In the genomic region with DNA sequence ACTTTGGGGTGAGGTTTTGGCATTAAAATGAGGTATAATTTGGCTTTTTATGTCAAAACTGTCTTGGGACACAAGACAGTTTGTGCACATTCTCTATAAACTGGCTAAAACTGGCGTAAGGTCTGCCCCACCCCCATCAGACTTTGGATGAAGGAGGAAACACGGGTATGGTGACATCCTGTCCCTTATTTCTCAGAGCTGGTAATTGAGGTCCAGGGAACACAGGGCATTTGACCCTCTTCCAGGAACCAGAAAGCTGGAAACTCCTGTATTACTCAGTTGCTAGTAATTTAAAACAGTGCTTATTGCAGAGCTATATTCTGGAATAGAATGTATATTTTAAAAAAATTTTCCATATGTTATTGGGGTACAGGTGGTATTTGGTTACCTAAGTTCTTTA, we compare ENCODE assay signal across 39 cellular contexts.
"Had no signal": no experiment of that assay in that cellular context is flagged by ENCODE, and none has a peak within 500 bp of the region (broad histone marks: within the 10 kb centered on the region; RNA-seq: fewer than 3 reads in every experiment).

No MANE protein-coding gene starts in this region.

- H3K9me3 ChIP-seq: adrenal gland, ascending aorta, body of pancreas, breast epithelium had no signal

- H3K4me3 ChIP-seq: adrenal gland, ascending aorta, body of pancreas, breast epithelium, cardiac muscle cell had no signal

- ATAC-seq: activated naive CD4-positive, alpha-beta T cell treated with anti-CD3 and anti-CD28 coated beads, Interleukin-2, amount 50 U/mL, for 72 hours; activated naive CD8-positive, alpha-beta T cell treated with anti-CD3 and anti-CD28 coated beads, Interleukin-2, amount 50 U/mL, for 24 hours; activated T-cell treated with anti-CD3 and anti-CD28 coated beads, Interleukin-2, amount 50 U/mL, for 4 hours; activated T-cell treated with anti-CD3 and anti-CD28 coated beads, Interleukin-2, amount 50 U/mL, for 72 hours; activated T-helper 17 cell treated with anti-CD3 and anti-CD28 coated beads, Interleukin-2, amount 50 U/mL, for 72 hours; body of pancreas had no signal

- H3K27me3 ChIP-seq: adrenal gland, ascending aorta, body of pancreas, brain microvascular endothelial cell, cardiac muscle cell had no signal

- FAIRE-seq: bronchial epithelial cell had no signal

- DNase-seq: activated effector memory CD4-positive, alpha-beta T cell treated with anti-CD3 and anti-CD28 coated beads, Interleukin-2, amount 50 U/mL, for 16 hours; activated effector memory CD4-positive, alpha-beta T cell treated with Interleukin-2 at 50 U/mL for 16 hours; activated gamma-delta T cell; activated gamma-delta T cell treated with Interleukin-2 at 50 U/mL for 16 hours; activated naive CD4-positive, alpha-beta T cell; activated naive CD4-positive, alpha-beta T cell treated with anti-CD3 and anti-CD28 coated beads for 36 hours; activated naive CD4-positive, alpha-beta T cell treated with anti-CD3 and anti-CD28 coated beads, Interleukin-2, amount 10 ng/mL, durations not matched to agents 7 days and 5 days; activated naive CD4-positive, alpha-beta T cell treated with anti-CD3 and anti-CD28 coated beads, Interleukin-2, amount 50 U/mL, for 16 hours; activated naive CD4-positive, alpha-beta T cell treated with Interleukin-2 at 50 U/mL for 16 hours; activated naive CD8-positive, alpha-beta T cell treated with anti-CD3 and anti-CD28 coated beads for 36 hours; activated naive CD8-positive, alpha-beta T cell treated with anti-CD3 and anti-CD28 coated beads, Interleukin-2, amount 10 ng/mL, durations not matched to agents 7 days and 5 days; activated naive CD8-positive, alpha-beta T cell treated with anti-CD3 and anti-CD28 coated beads, Interleukin-2, amount 50 U/mL, for 24 hours; activated T-cell treated with anti-CD3 and anti-CD28 coated beads, Interleukin-2, amount 50 U/mL, for 1 hour; activated T-cell treated with anti-CD3 and anti-CD28 coated beads, Interleukin-2, amount 50 U/mL, for 24 hours; activated T-cell treated with anti-CD3 and anti-CD28 coated beads, Interleukin-2, amount 50 U/mL, for 4 hours; activated T-cell treated with anti-CD3 and anti-CD28 coated beads, Interleukin-2, amount 50 U/mL, for 48 hours; activated T-cell treated with anti-CD3 and anti-CD28 coated beads, Interleukin-2, amount 50 U/mL, for 72 hours; adrenal gland; amniotic stem cell; amygdala; anterior cingulate cortex; aorta; body of pancreas; brain microvascular endothelial cell; caudate nucleus; central memory CD4-positive, alpha-beta T cell; cerebellar nuclear complex had no signal

- H3K4me3 Mint-ChIP-seq: activated naive CD4-positive, alpha-beta T cell treated with anti-CD3 and anti-CD28 coated beads for 36 hours; activated naive CD4-positive, alpha-beta T cell treated with anti-CD3 and anti-CD28 coated beads, Interleukin-2, amount 10 ng/mL, durations not matched to agents 7 days and 5 days; activated naive CD4-positive, alpha-beta T cell treated with anti-CD3 and anti-CD28 coated beads, Interleukin-2, amount 50 U/mL, for 24 hours; activated naive CD8-positive, alpha-beta T cell; activated naive CD8-positive, alpha-beta T cell treated with anti-CD3 and anti-CD28 coated beads for 36 hours; activated naive CD8-positive, alpha-beta T cell treated with anti-CD3 and anti-CD28 coated beads, Interleukin-2, amount 10 ng/mL, durations not matched to agents 7 days and 5 days; activated naive CD8-positive, alpha-beta T cell treated with anti-CD3 and anti-CD28 coated beads, Interleukin-2, amount 50 U/mL, for 24 hours; activated T-cell treated with anti-CD3 and anti-CD28 coated beads, Interleukin-2, amount 50 U/mL, for 24 hours; activated T-cell treated with anti-CD3 and anti-CD28 coated beads, Interleukin-2, amount 50 U/mL, for 4 hours; activated T-cell treated with anti-CD3 and anti-CD28 coated beads, Interleukin-2, amount 50 U/mL, for 72 hours; activated T-helper 1 cell treated with anti-CD3 and anti-CD28 coated beads, Interleukin-12 subunit alpha, Interleukin-12 subunit beta, Interleukin-2, Interleukin-4 antibody, amounts not matched to agents 30 ng/mL and 10 ng/mL and 1 ng/mL, durations not matched to agents 14 hours and 24 hours and 36 hours; activated T-helper 17 cell treated with anti-CD3 and anti-CD28 coated beads, Interleukin-2, amount 50 U/mL, for 72 hours; brain; central memory CD8-positive, alpha-beta T cell had no signal

- H3K9me3 Mint-ChIP-seq: activated naive CD4-positive, alpha-beta T cell treated with anti-CD3 and anti-CD28 coated beads for 36 hours; activated naive CD4-positive, alpha-beta T cell treated with anti-CD3 and anti-CD28 coated beads, Interleukin-2, amount 10 ng/mL, durations not matched to agents 7 days and 5 days; activated naive CD4-positive, alpha-beta T cell treated with anti-CD3 and anti-CD28 coated beads, Interleukin-2, amount 50 U/mL, for 24 hours; activated naive CD4-positive, alpha-beta T cell treated with anti-CD3 and anti-CD28 coated beads, Interleukin-2, amount 50 U/mL, for 72 hours; activated naive CD8-positive, alpha-beta T cell treated with anti-CD3 and anti-CD28 coated beads for 36 hours; activated naive CD8-positive, alpha-beta T cell treated with anti-CD3 and anti-CD28 coated beads, Interleukin-2, amount 10 ng/mL, durations not matched to agents 7 days and 5 days; activated naive CD8-positive, alpha-beta T cell treated with anti-CD3 and anti-CD28 coated beads, Interleukin-2, amount 50 U/mL, for 24 hours; activated T-cell treated with anti-CD3 and anti-CD28 coated beads, Interleukin-2, amount 50 U/mL, for 24 hours; activated T-cell treated with anti-CD3 and anti-CD28 coated beads, Interleukin-2, amount 50 U/mL, for 4 hours; activated T-helper 1 cell treated with anti-CD3 and anti-CD28 coated beads, Interleukin-12 subunit alpha, Interleukin-12 subunit beta, Interleukin-2, Interleukin-4 antibody, amounts not matched to agents 30 ng/mL and 10 ng/mL and 1 ng/mL, durations not matched to agents 14 hours and 24 hours and 36 hours; activated T-helper 17 cell treated with anti-CD3 and anti-CD28 coated beads, Interleukin-2, amount 50 U/mL, for 72 hours; activated T-helper 2 cell treated with anti-CD3 and anti-CD28 coated beads, Interferon-gamma antibody, Interleukin-2, Interleukin-4, amounts not matched to agents 10 μg/mL and 5 μg/mL and 100 μg/mL, durations not matched to agents 14 hours and 24 hours and 36 hours; brain; central memory CD8-positive, alpha-beta T cell had no signal

- H3K36me3 Mint-ChIP-seq: activated naive CD4-positive, alpha-beta T cell treated with anti-CD3 and anti-CD28 coated beads, Interleukin-2, amount 10 ng/mL, durations not matched to agents 7 days and 5 days; activated naive CD4-positive, alpha-beta T cell treated with anti-CD3 and anti-CD28 coated beads, Interleukin-2, amount 50 U/mL, for 24 hours; activated naive CD4-positive, alpha-beta T cell treated with anti-CD3 and anti-CD28 coated beads, Interleukin-2, amount 50 U/mL, for 72 hours; activated naive CD8-positive, alpha-beta T cell; activated naive CD8-positive, alpha-beta T cell treated with anti-CD3 and anti-CD28 coated beads for 36 hours; activated naive CD8-positive, alpha-beta T cell treated with anti-CD3 and anti-CD28 coated beads, Interleukin-2, amount 10 ng/mL, durations not matched to agents 7 days and 5 days; brain had no signal

- H3K27ac Mint-ChIP-seq: activated naive CD4-positive, alpha-beta T cell treated with anti-CD3 and anti-CD28 coated beads for 36 hours; activated naive CD4-positive, alpha-beta T cell treated with anti-CD3 and anti-CD28 coated beads, Interleukin-2, amount 10 ng/mL, durations not matched to agents 7 days and 5 days; activated naive CD4-positive, alpha-beta T cell treated with anti-CD3 and anti-CD28 coated beads, Interleukin-2, amount 50 U/mL, for 24 hours; activated naive CD4-positive, alpha-beta T cell treated with anti-CD3 and anti-CD28 coated beads, Interleukin-2, amount 50 U/mL, for 72 hours; activated naive CD8-positive, alpha-beta T cell; activated naive CD8-positive, alpha-beta T cell treated with anti-CD3 and anti-CD28 coated beads for 36 hours; activated naive CD8-positive, alpha-beta T cell treated with anti-CD3 and anti-CD28 coated beads, Interleukin-2, amount 10 ng/mL, durations not matched to agents 7 days and 5 days; activated naive CD8-positive, alpha-beta T cell treated with anti-CD3 and anti-CD28 coated beads, Interleukin-2, amount 50 U/mL, for 24 hours; activated T-cell treated with anti-CD3 and anti-CD28 coated beads, Interleukin-2, amount 50 U/mL, for 24 hours; activated T-cell treated with anti-CD3 and anti-CD28 coated beads, Interleukin-2, amount 50 U/mL, for 72 hours; activated T-helper 1 cell treated with anti-CD3 and anti-CD28 coated beads, Interleukin-12 subunit alpha, Interleukin-12 subunit beta, Interleukin-2, Interleukin-4 antibody, amounts not matched to agents 30 ng/mL and 10 ng/mL and 1 ng/mL, durations not matched to agents 14 hours and 24 hours and 36 hours; activated T-helper 17 cell treated with anti-CD3 and anti-CD28 coated beads, Interleukin-2, amount 50 U/mL, for 72 hours; activated T-helper 2 cell treated with anti-CD3 and anti-CD28 coated beads, Interferon-gamma antibody, Interleukin-2, Interleukin-4, amounts not matched to agents 10 μg/mL and 5 μg/mL and 100 μg/mL, durations not matched to agents 14 hours and 24 hours and 36 hours; brain had no signal

- H3K4me1 ChIP-seq: adrenal gland, ascending aorta, body of pancreas, breast epithelium had no signal

- H3K36me3 ChIP-seq: adrenal gland, ascending aorta, brain microvascular endothelial cell, breast epithelium, cardiac muscle cell had no signal

- H3K4me1 Mint-ChIP-seq: activated naive CD4-positive, alpha-beta T cell treated with anti-CD3 and anti-CD28 coated beads, Interleukin-2, amount 10 ng/mL, durations not matched to agents 7 days and 5 days; activated naive CD4-positive, alpha-beta T cell treated with anti-CD3 and anti-CD28 coated beads, Interleukin-2, amount 50 U/mL, for 24 hours; activated naive CD8-positive, alpha-beta T cell treated with anti-CD3 and anti-CD28 coated beads for 36 hours; activated naive CD8-positive, alpha-beta T cell treated with anti-CD3 and anti-CD28 coated beads, Interleukin-2, amount 10 ng/mL, durations not matched to agents 7 days and 5 days; activated naive CD8-positive, alpha-beta T cell treated with anti-CD3 and anti-CD28 coated beads, Interleukin-2, amount 50 U/mL, for 24 hours; activated T-helper 17 cell treated with anti-CD3 and anti-CD28 coated beads, Interleukin-2, amount 50 U/mL, for 72 hours; central memory CD8-positive, alpha-beta T cell had no signal

- H3K27me3 Mint-ChIP-seq: activated naive CD4-positive, alpha-beta T cell treated with anti-CD3 and anti-CD28 coated beads, Interleukin-2, amount 10 ng/mL, durations not matched to agents 7 days and 5 days; activated naive CD4-positive, alpha-beta T cell treated with anti-CD3 and anti-CD28 coated beads, Interleukin-2, amount 50 U/mL, for 24 hours; activated naive CD8-positive, alpha-beta T cell; activated naive CD8-positive, alpha-beta T cell treated with anti-CD3 and anti-CD28 coated beads for 36 hours; activated naive CD8-positive, alpha-beta T cell treated with anti-CD3 and anti-CD28 coated beads, Interleukin-2, amount 50 U/mL, for 24 hours; activated T-helper 17 cell treated with anti-CD3 and anti-CD28 coated beads, Interleukin-2, amount 50 U/mL, for 72 hours; brain; central memory CD8-positive, alpha-beta T cell had no signal

- H3K27ac ChIP-seq: adrenal gland, ascending aorta, body of pancreas, brain microvascular endothelial cell, breast epithelium, cardiac muscle cell had no signal
